In the genomic region with DNA sequence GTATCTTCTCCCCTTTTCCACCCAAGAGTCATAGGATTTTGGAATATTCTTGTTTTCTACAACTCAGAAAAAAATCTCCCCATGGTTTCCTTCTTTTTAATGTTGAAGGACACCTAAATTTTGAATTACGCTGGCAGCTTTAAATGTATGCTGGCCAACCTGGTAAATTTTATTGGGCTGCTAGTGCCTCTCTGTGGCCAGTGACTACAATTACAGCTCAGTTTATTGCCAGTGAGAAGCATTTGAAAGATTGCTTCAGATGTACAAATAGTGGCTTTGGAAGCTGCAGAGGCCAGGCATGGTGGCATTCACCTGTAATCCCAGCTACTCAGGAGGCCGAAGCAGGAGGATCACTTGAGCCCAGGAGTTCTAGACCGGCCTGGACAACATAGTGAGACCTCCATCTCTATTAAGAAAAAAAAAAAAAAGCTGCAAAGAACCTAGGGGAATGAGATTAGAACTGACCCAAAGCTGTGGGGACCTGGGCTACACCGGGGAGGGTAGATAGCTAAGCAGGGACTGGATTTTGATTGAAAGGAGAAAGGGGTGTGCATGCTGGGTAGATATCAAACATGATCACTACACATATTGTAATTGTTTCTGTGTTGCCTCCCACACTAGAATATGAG, we compare ENCODE assay signal across 8 cellular contexts. TPM values are rescaled to one million over a fixed set of nuclear protein-coding genes. Genes with fewer than 3 reads are reported as not detected.
DNase-seq lines count a peak whose midpoint lies in the region; ATAC-seq and FAIRE-seq lines count a peak whose summit lies in the region.

No MANE protein-coding gene starts in this region.

- peak; percentile 95 for FAIRE-seq in GM19239 (lab: Jason Lieb, UNC)

- peak; percentile 88 for ATAC-seq in HG03139 (IDR thresholded peaks at IDR 0.05; ENCODE audit: unreplicated experiment)

- DNase-seq in COLO829 (ENCODE audit: low spot score), result peak; percentile 37
- DNase-seq in GM19239 (ENCODE audit: insufficient read length, low spot score), result no peak
- peak; percentile 61 for DNase-seq in NCI-H345 (lab: John Stamatoyannopoulos, UW)
- peak; percentile 36 for DNase-seq in activated CD4-positive, CD25-positive, alpha-beta regulatory T cell treated with anti-CD3 and anti-CD28 coated beads, Interleukin-2, amount 50 U/mL, for 72 hours
- peak; percentile 49 to 65 for DNase-seq in dermis microvascular lymphatic vessel endothelial cell (ENCODE audit: low read depth in 2 of 2)
- DNase-seq in medulla oblongata (ENCODE audit: extremely low spot score), result peak; percentile 82
- DNase-seq in stimulated activated naive CD4-positive, alpha-beta T cell treated with Interleukin-2 at 50 U/mL for 16 hours (lab: John Stamatoyannopoulos, UW), result peak; percentile 20

RNA-seq across cellular contexts. Expression of a gene that starts 7.6 kb away (rescaled TPM):
- 6.2 and 8.0 TPM in 2 replicates for total RNA-seq in dermis microvascular lymphatic vessel endothelial cell
